9 cellular contexts compared by ENCODE assay signal in the genomic region with DNA sequence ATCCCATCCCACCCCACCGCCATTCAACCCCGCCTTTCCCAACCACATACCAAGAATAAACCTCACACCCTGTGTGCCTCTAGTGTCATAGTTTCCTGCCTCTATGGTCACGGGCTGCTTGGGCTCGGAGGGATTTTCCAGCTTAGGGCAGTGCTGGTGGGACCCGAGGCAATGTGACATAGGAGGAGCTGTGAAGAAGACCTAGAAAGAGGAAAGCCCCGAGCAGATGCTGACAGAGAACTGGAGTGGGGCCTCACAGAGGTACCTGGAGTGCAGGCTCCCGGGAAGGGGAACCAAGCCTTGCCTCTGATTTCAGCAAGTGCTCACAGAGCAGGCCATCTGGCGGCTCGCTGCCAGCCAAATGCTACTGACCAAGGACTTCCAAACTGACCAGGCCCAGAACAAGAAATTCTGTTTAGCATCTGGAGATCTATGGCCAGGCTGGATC. TPM values are rescaled to one million over a fixed set of nuclear protein-coding genes. Genes with fewer than 3 reads are reported as not detected.
DNase-seq lines count a peak whose midpoint lies in the region; ATAC-seq and TF ChIP-seq lines count a peak whose summit lies in the region.
"Had no signal": no experiment of that assay in that cellular context is flagged by ENCODE, and none has a peak within 500 bp of the region (broad histone marks: within the 10 kb centered on the region; RNA-seq: fewer than 3 reads in every experiment).

No MANE protein-coding gene starts in this region.

- H3K4me3 Mint-ChIP-seq in CD14-positive monocyte: peak overlapping the region; percentile 52 to 64
- H3K4me3 Mint-ChIP-seq in WTC11: no peak overlapping the region

- H3K36me3 Mint-ChIP-seq in CD14-positive monocyte (peaks cover 2 to 5% of the 10 kb centered on the region in 2 donors), WTC11 (no peaks in the 10 kb centered on the region)

- intact Hi-C loops in CD14-positive monocyte (cut with micrococcal nuclease): no loop called here

- CTCF ChIA-PET in WTC11 (lab: Charles Lee): no interaction called here

- no peak for TF ChIP-seq CTCF in CD14-positive monocyte (IDR thresholded peaks at IDR 0.05)
- no peak for TF ChIP-seq CTCF in omental fat pad (IDR thresholded peaks at IDR 0.05)
- TF ChIP-seq CTCF in WTC11 (IDR thresholded peaks at IDR 0.05): no peak

- H3K9me3 Mint-ChIP-seq in CD14-positive monocyte (peaks cover 0 to 3% (median 0%) of the 10 kb centered on the region in 7 donors), WTC11 (no peaks in the 10 kb centered on the region)

- peaks cover 41% of the 10 kb centered on the region for H3K4me1 Mint-ChIP-seq in CD14-positive monocyte
- peaks cover 3% of the 10 kb centered on the region for H3K4me1 Mint-ChIP-seq in WTC11

- peak overlapping the region; percentile 86 to 98 (median 93) for H3K27ac Mint-ChIP-seq in CD14-positive monocyte
- H3K27ac Mint-ChIP-seq in WTC11: no peak overlapping the region

- ATAC-seq in GM19452 (IDR thresholded peaks at IDR 0.05; ENCODE audit: unreplicated experiment): peak; percentile 65
- ATAC-seq in HG03460 (IDR thresholded peaks at IDR 0.05; ENCODE audit: unreplicated experiment): peak; percentile 59
- peak; percentile 31 for ATAC-seq in omental fat pad (ENCODE audit: low FRiP score)
- no peak for ATAC-seq in WTC11

- H3K27me3 Mint-ChIP-seq in CD14-positive monocyte (ENCODE audit: low read depth in 3 of 3) (peaks cover 2 to 6% (median 3%) of the 10 kb centered on the region in 3 donors), WTC11 (ENCODE audit: low read depth) (no peaks in the 10 kb centered on the region; the same call in 1 of the 2 replicates)

- POLR2A ChIA-PET in WTC11 (lab: Charles Lee): no interaction called here

- DNase-seq in CD14-positive monocyte (ENCODE audit: low spot score): peak; percentile 96
- peak; percentile 83 to 84 for DNase-seq in activated T-cell treated with anti-CD3 and anti-CD28 coated beads, Interleukin-2, amount 50 U/mL, for 48 hours
- DNase-seq in omental fat pad (ENCODE audit: low spot score): no peak
- no peak for DNase-seq in NCI-H1092 (lab: John Stamatoyannopoulos, UW)
- no peak for DNase-seq in NCI-H69 (lab: John Stamatoyannopoulos, UW)
- DNase-seq in WTC11 (ENCODE audit: low spot score): no peak

TF ChIP-seq in WTC11, 78 proteins besides CTCF, POLR2A, EP300 and RAD21:
- TF ChIP-seq, protein P1, sequence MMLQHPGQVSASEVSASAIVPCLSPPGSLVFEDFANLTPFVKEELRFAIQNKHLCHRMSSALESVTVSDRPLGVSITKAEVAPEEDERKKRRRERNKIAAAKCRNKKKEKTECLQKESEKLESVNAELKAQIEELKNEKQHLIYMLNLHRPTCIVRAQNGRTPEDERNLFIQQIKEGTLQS (CRISPR knock-in tag; conservative IDR thresholded peaks at IDR 0.05): no peak
- TF ChIP-seq EMX1 (CRISPR knock-in tag; IDR thresholded peaks at IDR 0.05) (no peak), ATF6 (CRISPR knock-in tag; IDR thresholded peaks at IDR 0.05) (no peak), FOXP1 (CRISPR knock-in tag; IDR thresholded peaks at IDR 0.05; ENCODE audit: borderline replicate concordance) (no peak), CREM (CRISPR knock-in tag; IDR thresholded peaks at IDR 0.05) (no peak)
- TF ChIP-seq, protein P2, sequence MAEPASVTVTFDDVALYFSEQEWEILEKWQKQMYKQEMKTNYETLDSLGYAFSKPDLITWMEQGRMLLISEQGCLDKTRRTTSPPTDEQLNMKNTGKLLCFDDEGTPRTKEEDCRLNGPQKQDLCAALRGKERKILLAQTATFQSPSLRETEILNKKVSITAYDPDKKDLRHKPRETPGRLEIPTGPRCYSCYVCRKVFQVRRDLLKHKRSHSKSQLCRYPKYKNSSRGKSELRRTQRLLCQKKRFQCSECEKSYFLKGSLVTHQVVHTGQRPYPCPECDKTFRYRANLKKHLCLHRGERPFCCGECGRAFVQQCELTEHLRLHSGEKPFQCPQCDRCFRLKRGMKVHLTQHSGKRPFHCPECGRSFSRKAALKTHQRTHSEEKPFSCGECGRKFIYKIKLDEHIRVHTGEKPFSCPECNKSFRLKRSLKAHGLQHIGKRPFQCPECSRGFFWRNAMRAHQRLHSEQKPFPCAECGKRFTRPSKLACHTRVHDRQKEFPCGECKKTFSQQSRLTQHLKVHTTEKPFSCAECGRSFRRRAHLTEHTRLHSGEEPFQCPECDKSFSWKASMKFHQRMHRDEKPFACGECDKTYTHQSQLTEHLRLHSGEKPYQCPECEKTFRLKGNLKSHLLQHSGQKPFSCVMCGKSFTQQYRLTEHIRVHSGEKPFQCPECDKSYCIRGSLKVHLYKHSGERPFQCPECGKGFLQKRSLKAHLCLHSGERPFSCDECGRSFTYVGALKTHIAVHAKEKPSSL (CRISPR knock-in tag; conservative IDR thresholded peaks at IDR 0.05): no peak
TF ChIP-seq in WTC11: peak in this region for 0.

RNA-seq across cellular contexts. Expression of gene BHLHE40, which starts 27.5 kb away (rescaled TPM):
- 10 to 100 TPM; 20.2 to 23.4 TPM for polyA plus RNA-seq in CD14-positive monocyte
- total RNA-seq in omental fat pad (100 to 1,000 TPM in 1 of 4 donors, 10 to 100 TPM in 3; 16.3 to 101 (median 59.1) TPM), WTC11 (2021) (5.7 to 9.1 TPM (median 7.5 TPM) in 3 replicates)
- polyA plus RNA-seq: neural cell had no signal

Comparison
In these comparisons a context has a peak if more than half of its experiments do, and no peak if none do; other contexts are left out.
1. DNase-seq: peak in CD14-positive monocyte (single experiment) and activated T-cell treated with anti-CD3 and anti-CD28 coated beads, Interleukin-2, amount 50 U/mL, for 48 hours (2 of 2); none in omental fat pad (single experiment), NCI-H1092 (single experiment), NCI-H69 (single experiment) and WTC11 (single experiment).